Comparison of ENCODE assay signal across 8 cellular contexts in genomic region chr11:78041380-78041719, GRCh38. TPM values are rescaled to one million over a fixed set of nuclear protein-coding genes. Genes with fewer than 3 reads are reported as not detected.
"Had no signal": no experiment of that assay in that cellular context is flagged by ENCODE, and none has a peak within 500 bp of the region (broad histone marks: within the 10 kb centered on the region; RNA-seq: fewer than 3 reads in every experiment).

No MANE protein-coding gene starts in this region.

RNA-seq across cellular contexts. Expression of gene THRSP, which starts 22.3 kb away (rescaled TPM):
- total RNA-seq: activated CD4-positive, alpha-beta memory T cell treated with anti-CD3 and anti-CD28 coated beads for 36 hours; activated CD4-positive, alpha-beta T cell treated with anti-CD3 and anti-CD28 coated beads for 36 hours; activated T-helper 2 cell treated with anti-CD3 and anti-CD28 coated beads, Interferon-gamma antibody, Interleukin-2, Interleukin-4, amounts not matched to agents 10 μg/mL and 5 μg/mL and 100 μg/mL, durations not matched to agents 14 hours and 24 hours and 36 hours; frontal cortex; lower lobe of right lung; neural crest cell; uterus had no signal
- polyA plus RNA-seq: keratinocyte had no signal
